Comparison of ENCODE assay signal across 10 cellular contexts in genomic region chr2:70902067-70902442, GRCh38. TPM values are rescaled to one million over a fixed set of nuclear protein-coding genes. Genes with fewer than 3 reads are reported as not detected.
DNase-seq lines count a peak whose midpoint lies in the region; ATAC-seq and TF ChIP-seq lines count a peak whose summit lies in the region.
"Had no signal": no experiment of that assay in that cellular context is flagged by ENCODE, and none has a peak within 500 bp of the region (broad histone marks: within the 10 kb centered on the region; RNA-seq: fewer than 3 reads in every experiment).

No MANE protein-coding gene starts in this region.

- in situ Hi-C loops in GM13976 (cut with MboI; ENCODE audit: low sequenced_read_pairs, unreplicated experiment) (no loop called here), astrocyte of the cerebellum (cut with HindIII; ENCODE audit: low sequenced_read_pairs) (no loop called here)

- no peaks in the 10 kb centered on the region for H3K36me3 Mint-ChIP-seq in natural killer cell

- intact Hi-C loops in natural killer cell (cut with micrococcal nuclease) = no loop called here

- H3K27ac Mint-ChIP-seq in natural killer cell = no peak overlapping the region

- H3K27me3 ChIP-seq in AG04450 (ENCODE audit: control insufficient read depth, insufficient read depth, low read length) = peaks cover 28% of the 10 kb centered on the region

- H3K9me3 ChIP-seq in AG04450 (ENCODE audit: control insufficient read depth, insufficient read depth, low read length) = peaks cover 11% of the 10 kb centered on the region; the same call in 1 of the 2 replicates
- H3K9me3 ChIP-seq: esophagus squamous epithelium had no signal

- TF ChIP-seq CTCF in AG04450 (IDR thresholded peaks at IDR 0.05; ENCODE audit: low read depth, low read length) (no peak), GM13976 (IDR thresholded peaks at IDR 0.05; ENCODE audit: borderline replicate concordance, control extremely low read depth, extremely low read depth, insufficient read depth, missing control alignments) (no peak), astrocyte of the cerebellum (IDR thresholded peaks at IDR 0.05; ENCODE audit: low read depth, low read length, missing control alignments) (no peak), natural killer cell (IDR thresholded peaks at IDR 0.05) (no peak)

- peak overlapping the region; percentile 73 for H3K27ac ChIP-seq in AG04450 (ENCODE audit: low read depth, low read length)

- no peak for ATAC-seq in natural killer cell
- ATAC-seq in GM19351 (IDR thresholded peaks at IDR 0.05; ENCODE audit: unreplicated experiment) = no peak
- no peak for ATAC-seq in GM21390 (IDR thresholded peaks at IDR 0.05; ENCODE audit: unreplicated experiment)
- ATAC-seq in GM19455 (IDR thresholded peaks at IDR 0.05; ENCODE audit: unreplicated experiment) = no peak

- POLR2A ChIA-PET in AG04450 (lab: Yijun Ruan, JAX) = no interaction called here

- H3K4me3 Mint-ChIP-seq in natural killer cell = peak overlapping the region; percentile 84

- H3K27me3 Mint-ChIP-seq in natural killer cell (ENCODE audit: low read depth in 2 of 2) = peaks cover 81 to 91% of the 10 kb centered on the region in 2 donors

- peaks cover 18 to 42% of the 10 kb centered on the region in 2 donors for H3K4me1 Mint-ChIP-seq in natural killer cell

- H3K4me3 ChIP-seq in AG04450 (ENCODE audit: low read depth, low read length) (peak overlapping the region; percentile 75), astrocyte of the cerebellum (ENCODE audit: low read depth, low read length) (peak overlapping the region; percentile 41)

- CTCF ChIA-PET in AG04450 (lab: Charles Lee) = interaction anchor here (1.5 kb wide), 1 partner anchor 18 kb away, joined by 5 read pairs; no protein-coding TSS in a partner anchor

- no peak for DNase-seq in AG04450 (ENCODE audit: low read depth, low spot score)
- DNase-seq in GM13976 (ENCODE audit: low spot score) = peak; percentile 5
- no peak for DNase-seq in astrocyte of the cerebellum (ENCODE audit: low read depth)
- no peak for DNase-seq in natural killer cell
- no peak for DNase-seq in iPS-NIHi7 (ENCODE audit: extremely low spot score)
- DNase-seq: esophagus squamous epithelium had no signal

- no peaks in the 10 kb centered on the region for H3K9me3 Mint-ChIP-seq in natural killer cell

RNA-seq across cellular contexts. Expression of gene VAX2, which starts 1.7 kb away (rescaled TPM):
- 0.83 and 1.3 TPM in 2 replicates for polyA plus RNA-seq in AG04450 (2011; rRNA removed)
- 0.56 and 0.64 TPM in 2 replicates for polyA minus RNA-seq in AG04450 (2011; rRNA and poly(A)+ RNA removed)
- total RNA-seq in natural killer cell = not detected
- total RNA-seq: HT1080 had no signal

RNA-seq across cellular contexts. Expression of gene ATP6V1B1, which starts 33.6 kb away (rescaled TPM):
- 0.57 and 0.82 TPM in 2 replicates for polyA plus RNA-seq in AG04450 (2011; rRNA removed)
- polyA minus RNA-seq in AG04450 (2011; rRNA and poly(A)+ RNA removed) = 1.0 and 1.7 TPM in 2 replicates
- total RNA-seq in natural killer cell = not detected
- total RNA-seq: HT1080 had no signal
